28 cellular contexts compared by ENCODE assay signal in the genomic region with DNA sequence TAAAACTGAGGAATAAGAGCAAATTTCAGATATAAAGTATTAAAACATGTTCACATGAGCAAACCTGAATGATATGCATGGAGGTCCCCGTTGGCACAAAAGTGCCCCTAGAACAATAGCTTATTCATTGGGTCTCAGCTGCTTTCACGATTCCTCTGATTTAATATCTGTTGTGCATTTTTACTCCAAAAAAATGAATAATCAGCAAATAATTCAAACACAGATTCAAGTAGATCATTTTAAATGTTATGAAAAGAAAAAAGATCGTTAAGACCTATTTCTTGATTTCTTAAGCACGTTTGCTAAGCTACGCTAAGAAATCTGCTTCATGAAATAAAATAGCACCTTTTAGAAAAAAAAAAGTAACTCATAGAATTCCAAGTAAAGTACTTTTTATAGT. TPM values are rescaled to one million over a fixed set of nuclear protein-coding genes. Genes with fewer than 3 reads are reported as not detected.
"Had no signal": no experiment of that assay in that cellular context is flagged by ENCODE, and none has a peak within 500 bp of the region (broad histone marks: within the 10 kb centered on the region; RNA-seq: fewer than 3 reads in every experiment).

No MANE protein-coding gene starts in this region.

- H3K36me3 ChIP-seq: neural progenitor cell, ovary, transverse colon, uterus had no signal

- H3K4me1 ChIP-seq: neural progenitor cell, parathyroid adenoma, psoas muscle, spleen, suprapubic skin, testis, tibial artery, transverse colon, upper lobe of right lung, uterus had no signal

- H3K27me3 ChIP-seq: neural progenitor cell, ovary, spleen, suprapubic skin, testis, tibial artery, transverse colon, upper lobe of right lung, uterus had no signal

- DNase-seq: naive thymus-derived CD4-positive, alpha-beta T cell; natural killer cell; ovary; posterior cingulate gyrus; psoas muscle; right cardiac atrium; spleen; stimulated activated CD4-positive, alpha-beta T cell treated with anti-CD3 and anti-CD28 coated beads, Interleukin-12 subunit alpha, Interleukin-12 subunit beta, amount 100 ng/mL, for 4 hours; stimulated activated CD4-positive, alpha-beta T cell treated with anti-CD3 and anti-CD28 coated beads, Interleukin-1b, Interleukin-23, amount 100 ng/mL, for 48 hours; stimulated activated CD4-positive, alpha-beta T cell treated with anti-CD3 and anti-CD28 coated beads, Interleukin-4, amount 100 ng/mL, for 1 hour; stimulated activated CD4-positive, alpha-beta T cell treated with anti-CD3 and anti-CD28 coated beads, Interleukin-4, amount 100 ng/mL, for 4 hours; stimulated activated CD8-positive, alpha-beta memory T cell treated with anti-CD3 and anti-CD28 coated beads, Interleukin-4, amount 100 ng/mL, for 48 hours; stimulated activated naive CD4-positive, alpha-beta T cell; stimulated activated naive CD8-positive, alpha-beta T cell treated with anti-CD3 and anti-CD28 coated beads, Interleukin-15, amount 100 ng/mL, for 72 hours; stimulated activated naive CD8-positive, alpha-beta T cell treated with anti-CD3 and anti-CD28 coated beads, Interleukin-15, Interleukin-2, amounts not matched to agents 100 U/mL and 50 U/mL, for 24 hours; substantia nigra; testis; tibial artery; transverse colon; upper lobe of right lung; uterus had no signal

- H3K27ac ChIP-seq: neural progenitor cell, ovary, parathyroid adenoma, psoas muscle, skin epidermis, spleen, suprapubic skin, testis, tibial artery, transverse colon, upper lobe of right lung, uterus had no signal

- H3K4me3 ChIP-seq: neural progenitor cell, ovary, psoas muscle, skin epidermis, smooth muscle cell, spleen, suprapubic skin, testis, tibial artery, transverse colon, upper lobe of right lung, uterus had no signal

- H3K4me2 ChIP-seq: neural progenitor cell, smooth muscle cell had no signal

- H3K9me3 ChIP-seq: ovary, psoas muscle, spleen, suprapubic skin, testis, tibial artery, transverse colon, upper lobe of right lung, uterus had no signal

- H2AFZ ChIP-seq: neural progenitor cell, parathyroid adenoma had no signal

- ATAC-seq: naive thymus-derived CD4-positive, alpha-beta T cell; natural killer cell; psoas muscle; right cardiac atrium; sciatic nerve; stimulated activated memory B cell treated with anti-CD40 and anti-IgM and Interleukin-4, amounts not matched to agents 10 μg/mL and 1 μg/mL and 100 μg/mL, for 72 hours; stimulated activated naive CD8-positive, alpha-beta T cell treated with anti-CD3 and anti-CD28 coated beads, Interleukin-15, amount 100 ng/mL, for 72 hours; stimulated activated naive CD8-positive, alpha-beta T cell treated with anti-CD3 and anti-CD28 coated beads, Interleukin-15, Interleukin-2, amounts not matched to agents 100 U/mL and 50 U/mL, for 24 hours; upper lobe of right lung had no signal

RNA-seq across cellular contexts. Expression of a gene that starts 21.7 kb away (rescaled TPM):
- polyA plus RNA-seq: right cardiac atrium had no signal
